Comparison of ENCODE assay signal across 11 cellular contexts in genomic region chr3:138842483-138843188, GRCh38. TPM values are rescaled to one million over a fixed set of nuclear protein-coding genes. Genes with fewer than 3 reads are reported as not detected.
DNase-seq lines count a peak whose midpoint lies in the region; ATAC-seq, FAIRE-seq and TF ChIP-seq lines count a peak whose summit lies in the region.
"Had no signal": no experiment of that assay in that cellular context is flagged by ENCODE, and none has a peak within 500 bp of the region (broad histone marks: within the 10 kb centered on the region; RNA-seq: fewer than 3 reads in every experiment).

No MANE protein-coding gene starts in this region.

- TF ChIP-seq CTCF in ovary (IDR thresholded peaks at IDR 0.05), result no peak
- TF ChIP-seq CTCF in tibial nerve (IDR thresholded peaks at IDR 0.05), result no peak

- H3K9me3 ChIP-seq in ovary (no peaks in the 10 kb centered on the region), tibial nerve (no peaks in the 10 kb centered on the region)

- FAIRE-seq in GM12892 (lab: Jason Lieb, UNC), result peak; percentile 67

- H3K4me3 ChIP-seq in ovary (no peak overlapping the region), tibial nerve (no peak overlapping the region)
- H3K4me3 ChIP-seq: hepatocyte had no signal

- TF ChIP-seq EP300 in ovary (IDR thresholded peaks at IDR 0.05), result no peak
- peak in 1 of 2 donors; percentile 20 for TF ChIP-seq EP300 in tibial nerve (IDR thresholded peaks at IDR 0.05)

- no peak for TF ChIP-seq POLR2A in GM12892 (IDR thresholded peaks at IDR 0.05; ENCODE audit: low read depth, low read length)
- no peak for TF ChIP-seq POLR2A in ovary (IDR thresholded peaks at IDR 0.05)
- TF ChIP-seq POLR2A in tibial nerve (IDR thresholded peaks at IDR 0.05), result no peak

- no peaks in the 10 kb centered on the region for H3K36me3 ChIP-seq in ovary
- H3K36me3 ChIP-seq in tibial nerve, result no peaks in the 10 kb centered on the region

- no peak overlapping the region for H3K27ac ChIP-seq in ovary
- H3K27ac ChIP-seq in tibial nerve, result no peak overlapping the region
- H3K27ac ChIP-seq: hepatocyte had no signal

- WGBS in ovary, 3 donors, result 70 to 80% (median 79%) methylated on average over 5 of the region's 5 CpGs
- 70 to 71% methylated on average over 5 of the region's 5 CpGs for WGBS in tibial nerve, 2 donors

- no peaks in the 10 kb centered on the region for H3K4me1 ChIP-seq in ovary (ENCODE audit: insufficient read depth)
- H3K4me1 ChIP-seq in tibial nerve, result no peaks in the 10 kb centered on the region

- H3K27me3 ChIP-seq in ovary (no peaks in the 10 kb centered on the region), tibial nerve (no peaks in the 10 kb centered on the region)
- H3K27me3 ChIP-seq: hepatocyte had no signal

- DNase-seq in GM12892 (ENCODE audit: insufficient read length) (peak; percentile 32), fibroblast of gingiva (ENCODE audit: low read depth) (peak; percentile 25), NCI-H526 (lab: John Stamatoyannopoulos, UW) (no peak), ovary (no peak), NCI-H2196 treated with DMSO at 0.1 percent for 48 hours (lab: John Stamatoyannopoulos, UW; ENCODE audit: unreplicated experiment) (no peak), tibial nerve (ENCODE audit: low spot score in 2 of 2) (no peak)
- DNase-seq: naive B cell, NCI-H446 treated with DMSO at 0.1 percent for 48 hours had no signal

- peak; percentile 87 for ATAC-seq in GM21576 (IDR thresholded peaks at IDR 0.05; ENCODE audit: unreplicated experiment)
- ATAC-seq in HG03575 (IDR thresholded peaks at IDR 0.05; ENCODE audit: extremely low read depth, insufficient number of reproducible peaks, low FRiP score, unreplicated experiment), result peak; percentile 60

- intact Hi-C loops in ovary (cut with DNase I), result no loop called here

RNA-seq across cellular contexts. Expression of gene PIK3CB, which starts 7.9 kb away (rescaled TPM):
- 9.5 TPM for polyA plus RNA-seq in GM12892 (2012; ENCODE audit: missing spikeins)
- total RNA-seq in ovary (10 to 100 TPM; 14.4 to 27.1 (median 21.0) TPM), tibial nerve (10 to 100 TPM; 11.2 to 32.1 (median 27.2) TPM)
- polyA plus RNA-seq in ovary, result 10 to 100 TPM; 10.6 to 15.6 TPM

Comparison
In these comparisons a context has a peak if more than half of its experiments do, and no peak if none do; other contexts are left out.
1. DNase-seq: peak in GM12892 (single experiment) and fibroblast of gingiva (single experiment); none in NCI-H526 (0 of 2), ovary (0 of 5), NCI-H2196 treated with DMSO at 0.1 percent for 48 hours (single experiment) and tibial nerve (0 of 2).